Comparison of ENCODE assay signal across 8 cellular contexts in the genomic region with DNA sequence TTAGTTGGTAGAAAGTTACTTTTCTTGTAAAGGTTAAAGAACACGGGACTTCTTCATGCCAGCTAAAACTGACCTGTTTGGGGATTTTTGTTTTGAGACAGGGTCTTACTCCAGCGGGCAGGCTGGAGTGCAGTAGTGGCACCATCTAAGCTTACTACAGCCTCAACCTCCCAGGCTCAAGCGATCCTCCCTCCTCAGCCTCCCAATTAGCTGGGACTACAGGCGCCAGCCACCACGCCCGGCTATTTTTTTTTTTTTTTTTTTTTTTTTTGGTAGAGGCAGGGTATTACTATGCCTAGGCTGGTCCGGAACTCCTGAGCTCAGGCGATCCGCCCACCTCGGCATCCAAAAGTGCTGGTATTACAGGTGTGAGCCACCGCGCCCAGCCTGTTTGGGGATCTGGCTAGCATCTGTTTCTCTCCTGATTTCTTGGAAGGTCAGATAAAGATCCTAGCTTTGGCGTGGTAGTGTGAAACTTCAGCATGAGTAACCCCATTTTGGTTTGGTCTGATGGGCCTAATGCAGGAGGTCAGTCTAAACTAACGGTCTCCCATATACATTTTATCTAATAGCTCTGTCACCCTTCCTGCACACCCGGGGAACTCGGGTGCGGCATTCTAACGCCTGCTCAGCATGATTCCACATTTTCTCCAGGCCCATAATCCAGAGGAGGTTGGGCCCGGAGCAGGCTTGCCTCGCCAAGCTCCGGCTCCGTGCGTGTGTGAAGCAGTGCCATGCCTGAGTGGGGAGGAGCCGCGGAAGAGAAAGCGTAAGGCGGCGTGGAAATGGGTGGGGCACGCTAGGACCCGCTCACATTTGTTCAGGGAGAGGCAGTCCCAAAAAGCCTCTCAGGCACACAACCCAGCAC. TPM values are rescaled to one million over a fixed set of nuclear protein-coding genes. Genes with fewer than 3 reads are reported as not detected.
DNase-seq lines count a peak whose midpoint lies in the region; ATAC-seq lines count a peak whose summit lies in the region.

No MANE protein-coding gene starts in this region.

- H3K27ac ChIP-seq in mesendoderm (ENCODE audit: low read depth, low read length) = peak overlapping the region; percentile 62

- peak overlapping the region; percentile 87 for H3K4ac ChIP-seq in mesendoderm (ENCODE audit: low read depth, low read length)

- H3K36me3 Mint-ChIP-seq in activated CD4-positive, alpha-beta memory T cell treated with anti-CD3 and anti-CD28 coated beads for 36 hours = peaks cover 22% of the 10 kb centered on the region

- H3K79me2 ChIP-seq in mesendoderm (ENCODE audit: control insufficient read depth, insufficient read depth, low read length) = peaks cover 32% of the 10 kb centered on the region

- H3K79me1 ChIP-seq in mesendoderm (ENCODE audit: low read length) = no peaks in the 10 kb centered on the region

- peaks cover 36% of the 10 kb centered on the region for H3K4me1 Mint-ChIP-seq in activated CD4-positive, alpha-beta memory T cell treated with anti-CD3 and anti-CD28 coated beads for 36 hours (ENCODE audit: low read depth)

- peak overlapping the region; percentile 99 for H2BK5ac ChIP-seq in mesendoderm (ENCODE audit: low read length)

- peak overlapping the region; percentile 99 for H3K9ac ChIP-seq in mesendoderm (ENCODE audit: low read length)

- DNase-seq in SIG-M5 treated with dmso at 0.1 percent for 504 hours (lab: John Stamatoyannopoulos, UW; ENCODE audit: unreplicated experiment) = peak; percentile 78
- DNase-seq in SIG-M5 (lab: John Stamatoyannopoulos, UW) = no peak
- peak; percentile 53 for DNase-seq in NCI-H2196 treated with DMSO at 0.1 percent for 48 hours (lab: John Stamatoyannopoulos, UW; ENCODE audit: unreplicated experiment)
- peak; percentile 81 for DNase-seq in activated CD4-positive, alpha-beta memory T cell treated with anti-CD3 and anti-CD28 coated beads for 36 hours
- DNase-seq in effector CD8-positive, alpha-beta T cell (lab: John Stamatoyannopoulos, UW) = peak; percentile 65
- peak; percentile 58 for DNase-seq in mesendoderm
- peak; percentile 54 to 61 for DNase-seq in stimulated activated CD8-positive, alpha-beta memory T cell treated with anti-CD3 and anti-CD28 coated beads, Interleukin-15, amount 100 ng/mL, for 4 hours (ENCODE audit: low read depth in 2 of 2)

- peak overlapping the region; percentile 82 for H2AK5ac ChIP-seq in mesendoderm (ENCODE audit: low read length)

- H3K27ac Mint-ChIP-seq in activated CD4-positive, alpha-beta memory T cell treated with anti-CD3 and anti-CD28 coated beads for 36 hours = peak overlapping the region; percentile 98

- peak overlapping the region; percentile 74 for H3K4me3 ChIP-seq in mesendoderm (ENCODE audit: low read length)

- POLR2A ChIA-PET in activated CD4-positive, alpha-beta memory T cell treated with anti-CD3 and anti-CD28 coated beads for 36 hours (lab: Charles Lee) = interaction anchor here (1.2 to 3.5 kb wide), 5 partner anchors 17 to 196 kb away, joined by 3 to 54 read pairs (median 23); a partner anchor contains a TSS

- peaks cover 4% of the 10 kb centered on the region for H3K36me3 ChIP-seq in mesendoderm (ENCODE audit: control insufficient read depth, insufficient read depth, low read length)

- peak overlapping the region; percentile 89 for H3K4me3 Mint-ChIP-seq in activated CD4-positive, alpha-beta memory T cell treated with anti-CD3 and anti-CD28 coated beads for 36 hours

- no peaks in the 10 kb centered on the region for H3K27me3 Mint-ChIP-seq in activated CD4-positive, alpha-beta memory T cell treated with anti-CD3 and anti-CD28 coated beads for 36 hours

- WGBS in mesendoderm (ENCODE audit: extremely low coverage, insufficient coverage, low lambda C conversion rate) = no CpG with 5 or more reads among the region's 30 CpGs

- H3K56ac ChIP-seq in mesendoderm (ENCODE audit: low read length) = peak overlapping the region; percentile 100

- peak overlapping the region; percentile 97 for H3K4me2 ChIP-seq in mesendoderm (ENCODE audit: low read length)

- peak overlapping the region; percentile 95 for H3K23ac ChIP-seq in mesendoderm (ENCODE audit: low read length)

- CTCF ChIA-PET in activated CD4-positive, alpha-beta memory T cell treated with anti-CD3 and anti-CD28 coated beads for 36 hours (lab: Charles Lee) = interaction anchor here (0.6 to 5.1 kb wide), 3 partner anchors 18 to 24 kb away, joined by 3 to 98 read pairs (median 32); a partner anchor contains a TSS

- H3K9me3 Mint-ChIP-seq in activated CD4-positive, alpha-beta memory T cell treated with anti-CD3 and anti-CD28 coated beads for 36 hours = no peaks in the 10 kb centered on the region

- H4K8ac ChIP-seq in mesendoderm (ENCODE audit: low read depth, low read length) = peak overlapping the region; percentile 7

- H4K5ac ChIP-seq in mesendoderm (ENCODE audit: low read length) = no peak overlapping the region

- H3K18ac ChIP-seq in mesendoderm (ENCODE audit: low read length) = peak overlapping the region; percentile 69

- ATAC-seq in HG02870 (IDR thresholded peaks at IDR 0.05; ENCODE audit: unreplicated experiment) = peak; percentile 41

- H3K4me1 ChIP-seq in mesendoderm (ENCODE audit: control insufficient read depth, low read depth, low read length) = peaks cover 18% of the 10 kb centered on the region

- H2BK15ac ChIP-seq in mesendoderm (replicated peaks; ENCODE audit: low read depth) = peak overlapping the region; percentile 10

- intact Hi-C loops in activated CD4-positive, alpha-beta memory T cell treated with anti-CD3 and anti-CD28 coated beads for 36 hours (cut with micrococcal nuclease) = loop anchor here (1.0 to 2.0 kb wide), 5 partner anchors 21 to 383 kb away; a partner anchor contains a TSS

- peak overlapping the region; percentile 69 for H2BK120ac ChIP-seq in mesendoderm (ENCODE audit: low read depth, low read length)

- no peaks in the 10 kb centered on the region for H3K27me3 ChIP-seq in mesendoderm (ENCODE audit: insufficient read depth, low read length, poor library complexity)

RNA-seq across cellular contexts. Expression of a gene that starts 1.0 kb away (rescaled TPM):
- total RNA-seq in activated CD4-positive, alpha-beta memory T cell treated with anti-CD3 and anti-CD28 coated beads for 36 hours = 100 to 1,000 TPM; 217 to 221 TPM
- 256 TPM for polyA plus RNA-seq in mesendoderm (2013, experiment 1 of 2)
- polyA plus RNA-seq in mesendoderm (2013, experiment 2 of 2) = 253 TPM

RNA-seq across cellular contexts. Expression of a gene that starts 26.2 kb away (rescaled TPM):
- 10 to 100 TPM; 40.0 to 41.3 TPM for total RNA-seq in activated CD4-positive, alpha-beta memory T cell treated with anti-CD3 and anti-CD28 coated beads for 36 hours
- 28.1 TPM for polyA plus RNA-seq in mesendoderm (2013, experiment 1 of 2)
- polyA plus RNA-seq in mesendoderm (2013, experiment 2 of 2) = 27.5 TPM
